In the genomic region with DNA sequence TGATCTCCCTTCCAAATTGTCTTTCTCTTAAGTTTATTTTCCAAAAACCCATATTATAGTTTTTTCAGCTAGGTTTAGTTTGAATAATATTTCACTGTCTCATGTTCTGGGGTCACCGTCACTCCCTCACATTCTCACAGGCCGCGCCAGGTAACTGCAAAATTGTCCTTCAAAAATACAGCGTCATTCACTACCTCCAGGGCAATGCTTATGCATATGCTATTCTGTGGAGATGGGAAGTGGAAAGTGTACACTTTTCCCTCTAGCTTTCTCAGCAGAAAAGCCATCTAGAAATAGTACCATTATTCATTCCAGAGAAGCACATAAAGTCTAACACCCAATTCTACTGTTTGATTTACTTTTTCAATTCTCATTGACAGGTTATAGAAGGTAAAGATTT, we compare ENCODE assay signal across 7 cellular contexts. TPM values are rescaled to one million over a fixed set of nuclear protein-coding genes. Genes with fewer than 3 reads are reported as not detected.
DNase-seq lines count a peak whose midpoint lies in the region; ATAC-seq and TF ChIP-seq lines count a peak whose summit lies in the region.

No MANE protein-coding gene starts in this region.

- TF ChIP-seq EP300 in sigmoid colon (IDR thresholded peaks at IDR 0.05), result no peak

- intact Hi-C loops in sigmoid colon (cut with DNase I), result no loop called here

- ATAC-seq in GM19452 (IDR thresholded peaks at IDR 0.05; ENCODE audit: unreplicated experiment) (peak; percentile 1), foreskin keratinocyte (peak; percentile 52), GM21447 (IDR thresholded peaks at IDR 0.05; ENCODE audit: unreplicated experiment) (no peak), GM21576 (IDR thresholded peaks at IDR 0.05; ENCODE audit: unreplicated experiment) (no peak)

- H3K27me3 ChIP-seq in foreskin keratinocyte, result no peaks in the 10 kb centered on the region
- H3K27me3 ChIP-seq in sigmoid colon, result no peaks in the 10 kb centered on the region

- peak; percentile 27 to 39 for DNase-seq in SHP77 (lab: John Stamatoyannopoulos, UW)
- peak in 1 of 2 donors; percentile 21 for DNase-seq in foreskin keratinocyte
- no peak for DNase-seq in sigmoid colon
- no peak for DNase-seq in NAMALWA (ENCODE audit: low spot score)

- WGBS in sigmoid colon, 2 donors, result 62% methylated on average over 4 of the region's 4 CpGs

- no peaks in the 10 kb centered on the region for H3K36me3 ChIP-seq in sigmoid colon

- H3K4me1 ChIP-seq in foreskin keratinocyte, result no peaks in the 10 kb centered on the region
- peaks cover 0 to 14% (median 8%) of the 10 kb centered on the region in 4 donors for H3K4me1 ChIP-seq in sigmoid colon

- no peak overlapping the region for H3K27ac ChIP-seq in foreskin keratinocyte
- peak overlapping the region; percentile 86 to 91 (median 89) for H3K27ac ChIP-seq in sigmoid colon

- peak overlapping the region; percentile 66 to 80 (median 70) for H3K4me3 ChIP-seq in sigmoid colon

- TF ChIP-seq CTCF in foreskin keratinocyte (conservative IDR thresholded peaks at IDR 0.05) (no peak), sigmoid colon (IDR thresholded peaks at IDR 0.05) (no peak)

- no peaks in the 10 kb centered on the region for H3K9me3 ChIP-seq in sigmoid colon

- TF ChIP-seq POLR2A in sigmoid colon (IDR thresholded peaks at IDR 0.05), result no peak

RNA-seq across cellular contexts. Expression of a gene that starts 0.9 kb away (rescaled TPM):
- total RNA-seq in foreskin keratinocyte (12.1 and 12.6 TPM in 2 replicates), sigmoid colon (10 to 100 TPM in 3 of 4 donors, 1 to 10 TPM in 1; 8.4 to 20.7 (median 15.6) TPM)
- polyA plus RNA-seq in foreskin keratinocyte (4.3 and 5.7 TPM in 2 replicates), sigmoid colon (10 to 100 TPM in 2 of 3 donors, 1 to 10 TPM in 1; 7.3 to 17.4 (median 13.6) TPM)

Comparison
In these comparisons a context has a peak if more than half of its experiments do, and no peak if none do; other contexts are left out.
1. ATAC-seq: peak in GM19452 (single experiment) and foreskin keratinocyte (single experiment); none in GM21447 (single experiment) and GM21576 (single experiment).
2. DNase-seq: peak in SHP77 (2 of 2); none in sigmoid colon (single experiment) and NAMALWA (single experiment).